Comparison of ENCODE assay signal across 9 cellular contexts in genomic region chr10:24556746-24557742, GRCh38.
DNase-seq lines count a peak whose midpoint lies in the region; ATAC-seq and TF ChIP-seq lines count a peak whose summit lies in the region.
"Had no signal": no experiment of that assay in that cellular context is flagged by ENCODE, and none has a peak within 500 bp of the region (broad histone marks: within the 10 kb centered on the region; RNA-seq: fewer than 3 reads in every experiment).

No MANE protein-coding gene starts in this region.

- H3K79me2 ChIP-seq in PC-3 (ENCODE audit: low read length), result no peaks in the 10 kb centered on the region

- BruUV-seq in PC-3 (replicated peaks; lab: Mats Ljungman, UMichigan), result no TSS peak

- TF ChIP-seq CTCF in PC-3 (conservative IDR thresholded peaks at IDR 0.05; ENCODE audit: low read depth, low read length) (peak; percentile 63), dorsolateral prefrontal cortex (IDR thresholded peaks at IDR 0.05 in 54 of 56, conservative IDR thresholded peaks at IDR 0.05 in 2 of 56; ENCODE audit: low read depth in 1 of 56, partially characterized antibody in 56 of 56) (peak; percentile 44 to 86 (median 71))

- H3K4me3 ChIP-seq in PC-3 (ENCODE audit: low read length) (no peak overlapping the region), dorsolateral prefrontal cortex (no peak overlapping the region)

- peaks cover 10% of the 10 kb centered on the region; the same call in 1 of the 2 replicates for H3K4me1 ChIP-seq in PC-3 (ENCODE audit: insufficient read depth, low read length)

- ATAC-seq in HG03135 (IDR thresholded peaks at IDR 0.05; ENCODE audit: unreplicated experiment) (peak; percentile 53), PC-3 (peak; percentile 48)

- no peaks in the 10 kb centered on the region for H4K20me1 ChIP-seq in PC-3 (ENCODE audit: low read length)

- CTCF ChIA-PET in PC-3 (lab: Charles Lee), result no interaction called here

- H3K9me3 ChIP-seq in PC-3 (ENCODE audit: low read length), result no peaks in the 10 kb centered on the region

- POLR2A ChIA-PET in PC-3 (lab: Charles Lee; ENCODE audit: unreplicated experiment), result interaction anchor here (0.6 kb wide), 1 partner anchor 198 kb away, joined by 3 read pairs; no protein-coding TSS in a partner anchor

- DNase-seq in AG08396 (ENCODE audit: low spot score), result peak; percentile 45
- peak; percentile 25 for DNase-seq in GM04504 (ENCODE audit: low read depth)
- peak; percentile 74 for DNase-seq in PC-3
- DNase-seq in dorsolateral prefrontal cortex, result no peak
- DNase-seq in medulla oblongata (ENCODE audit: extremely low spot score), result peak; percentile 68
- no peak for DNase-seq in ecto neural progenitor cell (ENCODE audit: low spot score)
- no peak for DNase-seq in GM19238 (ENCODE audit: insufficient read length, low spot score)
- DNase-seq: naive B cell had no signal

- no peak overlapping the region for H3K9ac ChIP-seq in PC-3 (ENCODE audit: low read length)

- H3K27ac ChIP-seq in PC-3 (ENCODE audit: low read length), result no peak overlapping the region
- no peak overlapping the region for H3K27ac ChIP-seq in dorsolateral prefrontal cortex

- no peak overlapping the region for H3K4me2 ChIP-seq in PC-3 (ENCODE audit: low read length)

- intact Hi-C loops in PC-3 (cut with micrococcal nuclease) (loop anchor here (1.0 kb wide), 1 partner anchor 563 kb away; no protein-coding TSS in a partner anchor), dorsolateral prefrontal cortex (cut with DNase I) (no loop called here)

- no peaks in the 10 kb centered on the region for H3K36me3 ChIP-seq in PC-3 (ENCODE audit: low read depth, low read length)

- peak overlapping the region; percentile 48; the same call in 1 of the 2 replicates for H2AFZ ChIP-seq in PC-3 (ENCODE audit: low read length)

- H3K27me3 ChIP-seq in PC-3 (ENCODE audit: low read length), result no peaks in the 10 kb centered on the region
- no peaks in the 10 kb centered on the region for H3K27me3 ChIP-seq in dorsolateral prefrontal cortex

- H3K9me2 ChIP-seq in PC-3 (replicated peaks; ENCODE audit: low read length), result no peaks in the 10 kb centered on the region

- H3F3A ChIP-seq in PC-3 (ENCODE audit: low read length, unreplicated experiment), result no peaks in the 10 kb centered on the region

Comparison
In these comparisons a context has a peak if more than half of its experiments do, and no peak if none do; other contexts are left out.
1. DNase-seq: peak in AG08396 (single experiment), GM04504 (single experiment), PC-3 (single experiment) and medulla oblongata (single experiment); none in dorsolateral prefrontal cortex (0 of 10), ecto neural progenitor cell (single experiment) and GM19238 (single experiment).